15 cellular contexts compared by ENCODE assay signal in genomic region chr4:137609693-137610450, GRCh38.
A peak's percentile ranks its signal among the peaks of the same experiment; 100 is the strongest.
DNase-seq lines count a peak whose midpoint lies in the region; ATAC-seq, FAIRE-seq and TF ChIP-seq lines count a peak whose summit lies in the region.
"Had no signal": no experiment of that assay in that cellular context is flagged by ENCODE, and none has a peak within 500 bp of the region (broad histone marks: within the 10 kb centered on the region; RNA-seq: fewer than 3 reads in every experiment).

No MANE protein-coding gene starts in this region.

- H3K36me3 ChIP-seq in sigmoid colon, result no peaks in the 10 kb centered on the region

- H3K36me3 Mint-ChIP-seq in WTC11, result 0 out of 2 replicates have a peak, but pooled peaks cover 4% of the 10 kb centered on the region
- H3K36me3 Mint-ChIP-seq in activated naive CD8-positive, alpha-beta T cell treated with anti-CD3 and anti-CD28 coated beads, Interleukin-2, amount 50 U/mL, for 24 hours (ENCODE audit: low read depth), result no peaks in the 10 kb centered on the region
- H3K36me3 Mint-ChIP-seq: activated naive CD8-positive, alpha-beta T cell had no signal

- FAIRE-seq in D721Med (lab: Jason Lieb, UNC), result no peak

- H3K4me1 ChIP-seq in sigmoid colon, result peaks cover 0 to 10% (median 6%) of the 10 kb centered on the region in 4 donors
- H3K4me1 ChIP-seq: Caco-2 had no signal

- TF ChIP-seq POLR2A in sigmoid colon (IDR thresholded peaks at IDR 0.05), result no peak

- 45 to 55% methylated on average over 4 of the region's 4 CpGs for WGBS in sigmoid colon, 2 donors

- peak overlapping the region; percentile 28 for H3K27ac Mint-ChIP-seq in WTC11
- no peak overlapping the region for H3K27ac Mint-ChIP-seq in activated naive CD8-positive, alpha-beta T cell treated with anti-CD3 and anti-CD28 coated beads, Interleukin-2, amount 50 U/mL, for 24 hours
- H3K27ac Mint-ChIP-seq: activated naive CD8-positive, alpha-beta T cell had no signal

- no peak overlapping the region for H3K4me3 Mint-ChIP-seq in WTC11
- H3K4me3 Mint-ChIP-seq in activated naive CD8-positive, alpha-beta T cell treated with anti-CD3 and anti-CD28 coated beads, Interleukin-2, amount 50 U/mL, for 24 hours, result no peak overlapping the region
- H3K4me3 Mint-ChIP-seq: activated naive CD8-positive, alpha-beta T cell had no signal

- intact Hi-C loops in left ventricle myocardium superior (cut with micrococcal nuclease) (no loop called here), sigmoid colon (cut with DNase I) (loop anchor here (5.0 to 10.0 kb wide), 2 partner anchors 78 to 95 kb away; partner anchors contain the start of gene PCDH18)

- no peaks in the 10 kb centered on the region for H3K27me3 Mint-ChIP-seq in WTC11 (ENCODE audit: low read depth)
- no peaks in the 10 kb centered on the region for H3K27me3 Mint-ChIP-seq in activated naive CD8-positive, alpha-beta T cell treated with anti-CD3 and anti-CD28 coated beads, Interleukin-2, amount 50 U/mL, for 24 hours
- H3K27me3 Mint-ChIP-seq: activated naive CD8-positive, alpha-beta T cell had no signal

- DNase-seq in EL, result peak; percentile 79
- DNase-seq in WTC11 (ENCODE audit: low spot score), result no peak
- no peak for DNase-seq in left ventricle myocardium superior
- DNase-seq in sigmoid colon, result no peak
- no peak for DNase-seq in D721Med (ENCODE audit: insufficient read length, low spot score)
- no peak for DNase-seq in activated naive CD8-positive, alpha-beta T cell treated with anti-CD3 and anti-CD28 coated beads, Interleukin-2, amount 50 U/mL, for 24 hours
- DNase-seq in activated T-cell treated with anti-CD3 and anti-CD28 coated beads, Interleukin-2, amount 50 U/mL, for 48 hours, result no peak
- DNase-seq: activated CD4-positive, alpha-beta T cell treated with anti-CD3 and anti-CD28 coated beads, Interleukin-2, amount 50 U/mL, for 4 hours; Caco-2; NCI-H524; stimulated activated naive CD4-positive, alpha-beta T cell; SW 1271 had no signal

- TF ChIP-seq EP300 in sigmoid colon (IDR thresholded peaks at IDR 0.05), result no peak

- ATAC-seq in WTC11 (peak; percentile 43; the same call in 1 of the 2 replicates), left ventricle myocardium superior (peak; percentile 65), GM18909 (IDR thresholded peaks at IDR 0.05; ENCODE audit: poor library complexity, unreplicated experiment) (no peak)
- ATAC-seq in activated naive CD8-positive, alpha-beta T cell treated with anti-CD3 and anti-CD28 coated beads, Interleukin-2, amount 50 U/mL, for 24 hours, result no peak

- H3K4me3 ChIP-seq in sigmoid colon, result peak overlapping the region in 3 of 4 donors; percentile 4 to 32 (median 27)
- H3K4me3 ChIP-seq: lung had no signal

- peaks cover 8% of the 10 kb centered on the region; the same call in 1 of the 2 replicates for H3K9me3 Mint-ChIP-seq in WTC11
- peaks cover 4% of the 10 kb centered on the region for H3K9me3 Mint-ChIP-seq in activated naive CD8-positive, alpha-beta T cell treated with anti-CD3 and anti-CD28 coated beads, Interleukin-2, amount 50 U/mL, for 24 hours

- POLR2A ChIA-PET in WTC11 (lab: Charles Lee), result no interaction called here

- H3K9me3 ChIP-seq in sigmoid colon, result no peaks in the 10 kb centered on the region
- H3K9me3 ChIP-seq: Caco-2 had no signal

- H3K27me3 ChIP-seq in sigmoid colon, result no peaks in the 10 kb centered on the region

- TF ChIP-seq CTCF in WTC11 (IDR thresholded peaks at IDR 0.05), result no peak
- TF ChIP-seq CTCF in sigmoid colon (IDR thresholded peaks at IDR 0.05), result no peak
- no peak for TF ChIP-seq CTCF in D721Med (IDR thresholded peaks at IDR 0.05; ENCODE audit: insufficient read depth, missing control alignments)

- CTCF ChIA-PET in WTC11 (lab: Charles Lee), result no interaction called here

- peak overlapping the region; percentile 33 to 71 (median 63) for H3K27ac ChIP-seq in sigmoid colon

- H3K4me1 Mint-ChIP-seq in WTC11, result peaks cover 40% of the 10 kb centered on the region
- no peaks in the 10 kb centered on the region for H3K4me1 Mint-ChIP-seq in activated naive CD8-positive, alpha-beta T cell treated with anti-CD3 and anti-CD28 coated beads, Interleukin-2, amount 50 U/mL, for 24 hours

TF ChIP-seq in WTC11, 78 proteins besides CTCF, POLR2A, EP300 and RAD21 (continues in another document):
- no peak for TF ChIP-seq NFATC4 (CRISPR knock-in tag; IDR thresholded peaks at IDR 0.05)
- TF ChIP-seq JUN (CRISPR knock-in tag; IDR thresholded peaks at IDR 0.05), result no peak
- TF ChIP-seq ERG (CRISPR knock-in tag; IDR thresholded peaks at IDR 0.05), result no peak
- no peak for TF ChIP-seq ZNF121 (CRISPR knock-in tag; IDR thresholded peaks at IDR 0.05)
- TF ChIP-seq FOXP4 (CRISPR knock-in tag; IDR thresholded peaks at IDR 0.05), result no peak
- no peak for TF ChIP-seq ELF4 (CRISPR knock-in tag; IDR thresholded peaks at IDR 0.05; ENCODE audit: low read depth)
- TF ChIP-seq ZNF425 (CRISPR knock-in tag; conservative IDR thresholded peaks at IDR 0.05), result no peak
- TF ChIP-seq ESRRA (CRISPR knock-in tag; IDR thresholded peaks at IDR 0.05; ENCODE audit: borderline replicate concordance), result no peak
- no peak for TF ChIP-seq USF2 (CRISPR knock-in tag; IDR thresholded peaks at IDR 0.05)
- TF ChIP-seq NFE2L1 (CRISPR knock-in tag; IDR thresholded peaks at IDR 0.05), result no peak
- no peak for TF ChIP-seq IRF1 (CRISPR knock-in tag; IDR thresholded peaks at IDR 0.05)
- TF ChIP-seq KAT7 (CRISPR knock-in tag; IDR thresholded peaks at IDR 0.05; ENCODE audit: borderline replicate concordance), result no peak
- no peak for TF ChIP-seq ATF2 (CRISPR knock-in tag; IDR thresholded peaks at IDR 0.05; ENCODE audit: borderline replicate concordance, low read depth)

Comparison
In these comparisons a context has a peak if more than half of its experiments do, and no peak if none do; other contexts are left out.
1. ATAC-seq: peak in WTC11 (single experiment) and left ventricle myocardium superior (single experiment); none in activated naive CD8-positive, alpha-beta T cell treated with anti-CD3 and anti-CD28 coated beads, Interleukin-2, amount 50 U/mL, for 24 hours (single experiment) and GM18909 (single experiment).